9 cellular contexts compared by ENCODE assay signal in genomic region chr17:350706-351435, GRCh38. TPM values are rescaled to one million over a fixed set of nuclear protein-coding genes. Genes with fewer than 3 reads are reported as not detected.
DNase-seq lines count a peak whose midpoint lies in the region; ATAC-seq, FAIRE-seq and TF ChIP-seq lines count a peak whose summit lies in the region.
"Had no signal": no experiment of that assay in that cellular context is flagged by ENCODE, and none has a peak within 500 bp of the region (broad histone marks: within the 10 kb centered on the region; RNA-seq: fewer than 3 reads in every experiment).

No MANE protein-coding gene starts in this region.

- DNase-seq in GM23248 (peak; percentile 17), UCSD-AML1 (lab: John Stamatoyannopoulos, UW; ENCODE audit: unreplicated experiment) (peak; percentile 88), cardiac septum (ENCODE audit: low spot score) (peak; percentile 86), renal cortical epithelial cell (ENCODE audit: low read depth) (peak; percentile 81), GM12892 (ENCODE audit: insufficient read length) (no peak)
- DNase-seq: activated CD4-positive, alpha-beta T cell treated with anti-CD3 and anti-CD28 coated beads for 48 hours had no signal

- H3K9me3 ChIP-seq in GM23248 (ENCODE audit: low read depth), result no peaks in the 10 kb centered on the region

- TF ChIP-seq POLR2A in GM12892 (IDR thresholded peaks at IDR 0.05; ENCODE audit: low read depth, low read length), result no peak

- intact Hi-C loops in cardiac septum (cut with DNase I), result loop anchor here (5.0 kb wide), 1 partner anchor 36 kb away; no protein-coding TSS in a partner anchor

- ATAC-seq in HG03460 (IDR thresholded peaks at IDR 0.05; ENCODE audit: unreplicated experiment), result no peak
- no peak for ATAC-seq in HG02970 (IDR thresholded peaks at IDR 0.05; ENCODE audit: low FRiP score, unreplicated experiment)
- ATAC-seq in GM19023 (IDR thresholded peaks at IDR 0.05; ENCODE audit: unreplicated experiment), result no peak

- H3K27me3 ChIP-seq in GM23248 (replicated peaks; ENCODE audit: insufficient read depth), result no peaks in the 10 kb centered on the region

- no peak overlapping the region for H3K27ac ChIP-seq in GM23248

- no peak for FAIRE-seq in GM12892 (lab: Jason Lieb, UNC)

- no peak overlapping the region for H3K4me2 ChIP-seq in GM23248 (ENCODE audit: unreplicated experiment)

- no peak overlapping the region for H3K4me3 ChIP-seq in GM23248

- no peaks in the 10 kb centered on the region for H3F3A ChIP-seq in GM23248 (ENCODE audit: insufficient read depth)

- 56 to 71% methylated on average over 8 of the region's 8 CpGs for WGBS in GM23248 (ENCODE audit: low coverage in 1 of 2, low lambda C conversion rate in 2 of 2, missing lambda C conversion rate in 2 of 2), 2 experiments

- no peaks in the 10 kb centered on the region for H3K9me2 ChIP-seq in GM23248 (ENCODE audit: insufficient read depth)

- H3K36me3 ChIP-seq in GM23248 (ENCODE audit: low read depth), result no peaks in the 10 kb centered on the region

- H3K9ac ChIP-seq in GM23248, result no peak overlapping the region

- no peaks in the 10 kb centered on the region for H4K20me1 ChIP-seq in GM23248 (ENCODE audit: insufficient read depth)

- 0 out of 2 replicates have a peak overlapping the region, but pooled peaks have one; percentile 10 for H2AFZ ChIP-seq in GM23248

- in situ Hi-C loops in GM23248 (cut with MboI), result no loop called here

- no peaks in the 10 kb centered on the region for H3K79me2 ChIP-seq in GM23248 (ENCODE audit: insufficient read depth)

- H3K4me1 ChIP-seq in GM23248 (ENCODE audit: insufficient read depth), result 0 out of 2 replicates have a peak, but pooled peaks cover 4% of the 10 kb centered on the region

RNA-seq across cellular contexts. Expression of gene RPH3AL, which starts 1.7 kb away (rescaled TPM):
- total RNA-seq in GM23248 (2014; rRNA removed; shearing (Covaris generic)), result 2.7 and 13.4 TPM in 2 replicates
- polyA plus RNA-seq in GM23248 (2016; fragmentation: Nextera tagmentation; extraction: Ambion mirVana), result 5.2 and 5.4 TPM in 2 replicates
- 5.5 TPM for total RNA-seq in cardiac septum
- 12.9 and 40.5 TPM in 2 replicates for total RNA-seq in renal cortical epithelial cell
- not detected for polyA plus RNA-seq in GM12892 (2012; ENCODE audit: missing spikeins)
